1 cellular context compared by ENCODE assay signal in the genomic region with DNA sequence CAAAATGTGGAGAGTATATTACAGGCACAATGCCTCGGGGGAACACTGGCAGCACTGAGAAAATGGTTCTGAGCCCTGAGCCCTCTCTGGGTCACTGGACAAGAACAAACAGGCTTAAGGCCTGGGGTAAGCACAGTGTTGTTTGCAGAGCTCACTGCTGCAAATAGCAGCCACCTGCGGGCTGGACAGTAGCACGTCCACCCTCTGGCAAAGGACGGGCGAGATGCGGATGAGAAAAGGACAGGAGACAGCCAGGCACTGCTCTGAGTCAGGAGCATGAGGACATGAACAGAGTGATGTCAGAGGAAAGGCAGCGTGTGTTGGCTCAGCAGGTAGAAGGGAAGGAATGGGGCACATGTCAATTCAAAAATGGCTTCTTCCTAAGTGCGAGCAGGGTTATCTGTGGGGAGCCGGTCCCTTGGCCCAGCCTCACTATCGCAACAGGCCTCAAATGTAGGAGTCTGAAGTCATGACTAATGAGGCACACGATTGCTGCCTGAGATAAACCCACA.
TF ChIP-seq lines count a peak whose summit lies in the region.

No MANE protein-coding gene starts in this region.

TF ChIP-seq in K562, 482 proteins besides CTCF, POLR2A, EP300 and RAD21 (continued from another document and continues in another):
- TF ChIP-seq, protein P1, sequence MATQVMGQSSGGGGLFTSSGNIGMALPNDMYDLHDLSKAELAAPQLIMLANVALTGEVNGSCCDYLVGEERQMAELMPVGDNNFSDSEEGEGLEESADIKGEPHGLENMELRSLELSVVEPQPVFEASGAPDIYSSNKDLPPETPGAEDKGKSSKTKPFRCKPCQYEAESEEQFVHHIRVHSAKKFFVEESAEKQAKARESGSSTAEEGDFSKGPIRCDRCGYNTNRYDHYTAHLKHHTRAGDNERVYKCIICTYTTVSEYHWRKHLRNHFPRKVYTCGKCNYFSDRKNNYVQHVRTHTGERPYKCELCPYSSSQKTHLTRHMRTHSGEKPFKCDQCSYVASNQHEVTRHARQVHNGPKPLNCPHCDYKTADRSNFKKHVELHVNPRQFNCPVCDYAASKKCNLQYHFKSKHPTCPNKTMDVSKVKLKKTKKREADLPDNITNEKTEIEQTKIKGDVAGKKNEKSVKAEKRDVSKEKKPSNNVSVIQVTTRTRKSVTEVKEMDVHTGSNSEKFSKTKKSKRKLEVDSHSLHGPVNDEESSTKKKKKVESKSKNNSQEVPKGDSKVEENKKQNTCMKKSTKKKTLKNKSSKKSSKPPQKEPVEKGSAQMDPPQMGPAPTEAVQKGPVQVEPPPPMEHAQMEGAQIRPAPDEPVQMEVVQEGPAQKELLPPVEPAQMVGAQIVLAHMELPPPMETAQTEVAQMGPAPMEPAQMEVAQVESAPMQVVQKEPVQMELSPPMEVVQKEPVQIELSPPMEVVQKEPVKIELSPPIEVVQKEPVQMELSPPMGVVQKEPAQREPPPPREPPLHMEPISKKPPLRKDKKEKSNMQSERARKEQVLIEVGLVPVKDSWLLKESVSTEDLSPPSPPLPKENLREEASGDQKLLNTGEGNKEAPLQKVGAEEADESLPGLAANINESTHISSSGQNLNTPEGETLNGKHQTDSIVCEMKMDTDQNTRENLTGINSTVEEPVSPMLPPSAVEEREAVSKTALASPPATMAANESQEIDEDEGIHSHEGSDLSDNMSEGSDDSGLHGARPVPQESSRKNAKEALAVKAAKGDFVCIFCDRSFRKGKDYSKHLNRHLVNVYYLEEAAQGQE (CRISPR knock-in tag; IDR thresholded peaks at IDR 0.05; ENCODE audit: low read depth), result no peak
- 0 out of 2 replicates have a peak, but pooled peaks have one; percentile 11 for TF ChIP-seq CEBPB (tag; IDR thresholded peaks at IDR 0.05)
- TF ChIP-seq PPARD (CRISPR knock-in tag; IDR thresholded peaks at IDR 0.05), result no peak
- TF ChIP-seq, protein P2, sequence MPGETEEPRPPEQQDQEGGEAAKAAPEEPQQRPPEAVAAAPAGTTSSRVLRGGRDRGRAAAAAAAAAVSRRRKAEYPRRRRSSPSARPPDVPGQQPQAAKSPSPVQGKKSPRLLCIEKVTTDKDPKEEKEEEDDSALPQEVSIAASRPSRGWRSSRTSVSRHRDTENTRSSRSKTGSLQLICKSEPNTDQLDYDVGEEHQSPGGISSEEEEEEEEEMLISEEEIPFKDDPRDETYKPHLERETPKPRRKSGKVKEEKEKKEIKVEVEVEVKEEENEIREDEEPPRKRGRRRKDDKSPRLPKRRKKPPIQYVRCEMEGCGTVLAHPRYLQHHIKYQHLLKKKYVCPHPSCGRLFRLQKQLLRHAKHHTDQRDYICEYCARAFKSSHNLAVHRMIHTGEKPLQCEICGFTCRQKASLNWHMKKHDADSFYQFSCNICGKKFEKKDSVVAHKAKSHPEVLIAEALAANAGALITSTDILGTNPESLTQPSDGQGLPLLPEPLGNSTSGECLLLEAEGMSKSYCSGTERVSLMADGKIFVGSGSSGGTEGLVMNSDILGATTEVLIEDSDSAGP (CRISPR knock-in tag; IDR thresholded peaks at IDR 0.05), result no peak
- TF ChIP-seq BCOR (IDR thresholded peaks at IDR 0.05), result peak; percentile 29; the same call in 1 of the 2 replicates
- TF ChIP-seq CREM (IDR thresholded peaks at IDR 0.05; ENCODE audit: low read depth), result peak; percentile 79
- peak; percentile 50 to 93 (median 80) for TF ChIP-seq YY1 (IDR thresholded peaks at IDR 0.05; ENCODE audit: borderline replicate concordance in 1 of 3, control insufficient read depth in 1 of 3, extremely low read depth in 1 of 3, insufficient read depth in 3 of 3, insufficient read length in 1 of 3, insufficient replicate concordance in 2 of 3, low read depth in 1 of 3, low read length in 2 of 3)
- TF ChIP-seq, protein P3, sequence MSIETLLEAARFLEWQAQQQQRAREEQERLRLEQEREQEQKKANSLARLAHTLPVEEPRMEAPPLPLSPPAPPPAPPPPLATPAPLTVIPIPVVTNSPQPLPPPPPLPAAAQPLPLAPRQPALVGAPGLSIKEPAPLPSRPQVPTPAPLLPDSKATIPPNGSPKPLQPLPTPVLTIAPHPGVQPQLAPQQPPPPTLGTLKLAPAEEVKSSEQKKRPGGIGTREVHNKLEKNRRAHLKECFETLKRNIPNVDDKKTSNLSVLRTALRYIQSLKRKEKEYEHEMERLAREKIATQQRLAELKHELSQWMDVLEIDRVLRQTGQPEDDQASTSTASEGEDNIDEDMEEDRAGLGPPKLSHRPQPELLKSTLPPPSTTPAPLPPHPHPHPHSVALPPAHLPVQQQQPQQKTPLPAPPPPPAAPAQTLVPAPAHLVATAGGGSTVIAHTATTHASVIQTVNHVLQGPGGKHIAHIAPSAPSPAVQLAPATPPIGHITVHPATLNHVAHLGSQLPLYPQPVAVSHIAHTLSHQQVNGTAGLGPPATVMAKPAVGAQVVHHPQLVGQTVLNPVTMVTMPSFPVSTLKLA (conservative IDR thresholded peaks at IDR 0.05), result peak; percentile 29 to 61; a peak in 2 of 4 replicates
- TF ChIP-seq, protein P4, sequence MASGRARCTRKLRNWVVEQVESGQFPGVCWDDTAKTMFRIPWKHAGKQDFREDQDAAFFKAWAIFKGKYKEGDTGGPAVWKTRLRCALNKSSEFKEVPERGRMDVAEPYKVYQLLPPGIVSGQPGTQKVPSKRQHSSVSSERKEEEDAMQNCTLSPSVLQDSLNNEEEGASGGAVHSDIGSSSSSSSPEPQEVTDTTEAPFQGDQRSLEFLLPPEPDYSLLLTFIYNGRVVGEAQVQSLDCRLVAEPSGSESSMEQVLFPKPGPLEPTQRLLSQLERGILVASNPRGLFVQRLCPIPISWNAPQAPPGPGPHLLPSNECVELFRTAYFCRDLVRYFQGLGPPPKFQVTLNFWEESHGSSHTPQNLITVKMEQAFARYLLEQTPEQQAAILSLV (tag; IDR thresholded peaks at IDR 0.05), result peak; percentile 88
- TF ChIP-seq ZNF668 (CRISPR knock-in tag; IDR thresholded peaks at IDR 0.05), result peak; percentile 76; the same call in 1 of the 2 replicates
- no peak for TF ChIP-seq SMAD1 (IDR thresholded peaks at IDR 0.05; ENCODE audit: low read depth, low read length, partially characterized antibody)
- TF ChIP-seq HDAC1 (IDR thresholded peaks at IDR 0.05), result peak in 1 of 2 experiments; percentile 75; a peak in 2 of 4 replicates
- peak; percentile 86 for TF ChIP-seq ATF7 (IDR thresholded peaks at IDR 0.05)
- TF ChIP-seq, protein P5, sequence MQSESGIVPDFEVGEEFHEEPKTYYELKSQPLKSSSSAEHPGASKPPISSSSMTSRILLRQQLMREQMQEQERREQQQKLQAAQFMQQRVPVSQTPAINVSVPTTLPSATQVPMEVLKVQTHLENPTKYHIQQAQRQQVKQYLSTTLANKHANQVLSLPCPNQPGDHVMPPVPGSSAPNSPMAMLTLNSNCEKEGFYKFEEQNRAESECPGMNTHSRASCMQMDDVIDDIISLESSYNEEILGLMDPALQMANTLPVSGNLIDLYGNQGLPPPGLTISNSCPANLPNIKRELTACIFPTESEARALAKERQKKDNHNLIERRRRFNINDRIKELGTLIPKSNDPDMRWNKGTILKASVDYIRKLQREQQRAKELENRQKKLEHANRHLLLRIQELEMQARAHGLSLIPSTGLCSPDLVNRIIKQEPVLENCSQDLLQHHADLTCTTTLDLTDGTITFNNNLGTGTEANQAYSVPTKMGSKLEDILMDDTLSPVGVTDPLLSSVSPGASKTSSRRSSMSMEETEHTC (IDR thresholded peaks at IDR 0.05), result peak; percentile 44; the same call in 1 of the 2 replicates
- TF ChIP-seq ZNF589 (CRISPR knock-in tag; IDR thresholded peaks at IDR 0.05; ENCODE audit: low read depth), result peak; percentile 63; the same call in 1 of the 2 replicates
- peak; percentile 54; the same call in 1 of the 2 replicates for TF ChIP-seq MTA1 (IDR thresholded peaks at IDR 0.05; ENCODE audit: borderline replicate concordance)
- peak; percentile 68; the same call in 1 of the 2 replicates for TF ChIP-seq CBX5 (IDR thresholded peaks at IDR 0.05; ENCODE audit: borderline replicate concordance, low read depth)
- no peak for TF ChIP-seq NCOA2 (IDR thresholded peaks at IDR 0.05; ENCODE audit: partially characterized antibody in 2 of 2)
- TF ChIP-seq, protein P6, sequence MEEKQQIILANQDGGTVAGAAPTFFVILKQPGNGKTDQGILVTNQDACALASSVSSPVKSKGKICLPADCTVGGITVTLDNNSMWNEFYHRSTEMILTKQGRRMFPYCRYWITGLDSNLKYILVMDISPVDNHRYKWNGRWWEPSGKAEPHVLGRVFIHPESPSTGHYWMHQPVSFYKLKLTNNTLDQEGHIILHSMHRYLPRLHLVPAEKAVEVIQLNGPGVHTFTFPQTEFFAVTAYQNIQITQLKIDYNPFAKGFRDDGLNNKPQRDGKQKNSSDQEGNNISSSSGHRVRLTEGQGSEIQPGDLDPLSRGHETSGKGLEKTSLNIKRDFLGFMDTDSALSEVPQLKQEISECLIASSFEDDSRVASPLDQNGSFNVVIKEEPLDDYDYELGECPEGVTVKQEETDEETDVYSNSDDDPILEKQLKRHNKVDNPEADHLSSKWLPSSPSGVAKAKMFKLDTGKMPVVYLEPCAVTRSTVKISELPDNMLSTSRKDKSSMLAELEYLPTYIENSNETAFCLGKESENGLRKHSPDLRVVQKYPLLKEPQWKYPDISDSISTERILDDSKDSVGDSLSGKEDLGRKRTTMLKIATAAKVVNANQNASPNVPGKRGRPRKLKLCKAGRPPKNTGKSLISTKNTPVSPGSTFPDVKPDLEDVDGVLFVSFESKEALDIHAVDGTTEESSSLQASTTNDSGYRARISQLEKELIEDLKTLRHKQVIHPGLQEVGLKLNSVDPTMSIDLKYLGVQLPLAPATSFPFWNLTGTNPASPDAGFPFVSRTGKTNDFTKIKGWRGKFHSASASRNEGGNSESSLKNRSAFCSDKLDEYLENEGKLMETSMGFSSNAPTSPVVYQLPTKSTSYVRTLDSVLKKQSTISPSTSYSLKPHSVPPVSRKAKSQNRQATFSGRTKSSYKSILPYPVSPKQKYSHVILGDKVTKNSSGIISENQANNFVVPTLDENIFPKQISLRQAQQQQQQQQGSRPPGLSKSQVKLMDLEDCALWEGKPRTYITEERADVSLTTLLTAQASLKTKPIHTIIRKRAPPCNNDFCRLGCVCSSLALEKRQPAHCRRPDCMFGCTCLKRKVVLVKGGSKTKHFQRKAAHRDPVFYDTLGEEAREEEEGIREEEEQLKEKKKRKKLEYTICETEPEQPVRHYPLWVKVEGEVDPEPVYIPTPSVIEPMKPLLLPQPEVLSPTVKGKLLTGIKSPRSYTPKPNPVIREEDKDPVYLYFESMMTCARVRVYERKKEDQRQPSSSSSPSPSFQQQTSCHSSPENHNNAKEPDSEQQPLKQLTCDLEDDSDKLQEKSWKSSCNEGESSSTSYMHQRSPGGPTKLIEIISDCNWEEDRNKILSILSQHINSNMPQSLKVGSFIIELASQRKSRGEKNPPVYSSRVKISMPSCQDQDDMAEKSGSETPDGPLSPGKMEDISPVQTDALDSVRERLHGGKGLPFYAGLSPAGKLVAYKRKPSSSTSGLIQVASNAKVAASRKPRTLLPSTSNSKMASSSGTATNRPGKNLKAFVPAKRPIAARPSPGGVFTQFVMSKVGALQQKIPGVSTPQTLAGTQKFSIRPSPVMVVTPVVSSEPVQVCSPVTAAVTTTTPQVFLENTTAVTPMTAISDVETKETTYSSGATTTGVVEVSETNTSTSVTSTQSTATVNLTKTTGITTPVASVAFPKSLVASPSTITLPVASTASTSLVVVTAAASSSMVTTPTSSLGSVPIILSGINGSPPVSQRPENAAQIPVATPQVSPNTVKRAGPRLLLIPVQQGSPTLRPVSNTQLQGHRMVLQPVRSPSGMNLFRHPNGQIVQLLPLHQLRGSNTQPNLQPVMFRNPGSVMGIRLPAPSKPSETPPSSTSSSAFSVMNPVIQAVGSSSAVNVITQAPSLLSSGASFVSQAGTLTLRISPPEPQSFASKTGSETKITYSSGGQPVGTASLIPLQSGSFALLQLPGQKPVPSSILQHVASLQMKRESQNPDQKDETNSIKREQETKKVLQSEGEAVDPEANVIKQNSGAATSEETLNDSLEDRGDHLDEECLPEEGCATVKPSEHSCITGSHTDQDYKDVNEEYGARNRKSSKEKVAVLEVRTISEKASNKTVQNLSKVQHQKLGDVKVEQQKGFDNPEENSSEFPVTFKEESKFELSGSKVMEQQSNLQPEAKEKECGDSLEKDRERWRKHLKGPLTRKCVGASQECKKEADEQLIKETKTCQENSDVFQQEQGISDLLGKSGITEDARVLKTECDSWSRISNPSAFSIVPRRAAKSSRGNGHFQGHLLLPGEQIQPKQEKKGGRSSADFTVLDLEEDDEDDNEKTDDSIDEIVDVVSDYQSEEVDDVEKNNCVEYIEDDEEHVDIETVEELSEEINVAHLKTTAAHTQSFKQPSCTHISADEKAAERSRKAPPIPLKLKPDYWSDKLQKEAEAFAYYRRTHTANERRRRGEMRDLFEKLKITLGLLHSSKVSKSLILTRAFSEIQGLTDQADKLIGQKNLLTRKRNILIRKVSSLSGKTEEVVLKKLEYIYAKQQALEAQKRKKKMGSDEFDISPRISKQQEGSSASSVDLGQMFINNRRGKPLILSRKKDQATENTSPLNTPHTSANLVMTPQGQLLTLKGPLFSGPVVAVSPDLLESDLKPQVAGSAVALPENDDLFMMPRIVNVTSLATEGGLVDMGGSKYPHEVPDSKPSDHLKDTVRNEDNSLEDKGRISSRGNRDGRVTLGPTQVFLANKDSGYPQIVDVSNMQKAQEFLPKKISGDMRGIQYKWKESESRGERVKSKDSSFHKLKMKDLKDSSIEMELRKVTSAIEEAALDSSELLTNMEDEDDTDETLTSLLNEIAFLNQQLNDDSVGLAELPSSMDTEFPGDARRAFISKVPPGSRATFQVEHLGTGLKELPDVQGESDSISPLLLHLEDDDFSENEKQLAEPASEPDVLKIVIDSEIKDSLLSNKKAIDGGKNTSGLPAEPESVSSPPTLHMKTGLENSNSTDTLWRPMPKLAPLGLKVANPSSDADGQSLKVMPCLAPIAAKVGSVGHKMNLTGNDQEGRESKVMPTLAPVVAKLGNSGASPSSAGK (IDR thresholded peaks at IDR 0.05), result peak; percentile 85
- TF ChIP-seq TCF3 (CRISPR knock-in tag; IDR thresholded peaks at IDR 0.05), result peak; percentile 74
- 0 out of 2 replicates have a peak, but pooled peaks have one; percentile 41 for TF ChIP-seq DNMT1 (IDR thresholded peaks at IDR 0.05)
- no peak for TF ChIP-seq ZNF3 (CRISPR knock-in tag; IDR thresholded peaks at IDR 0.05)
- TF ChIP-seq, protein P7, sequence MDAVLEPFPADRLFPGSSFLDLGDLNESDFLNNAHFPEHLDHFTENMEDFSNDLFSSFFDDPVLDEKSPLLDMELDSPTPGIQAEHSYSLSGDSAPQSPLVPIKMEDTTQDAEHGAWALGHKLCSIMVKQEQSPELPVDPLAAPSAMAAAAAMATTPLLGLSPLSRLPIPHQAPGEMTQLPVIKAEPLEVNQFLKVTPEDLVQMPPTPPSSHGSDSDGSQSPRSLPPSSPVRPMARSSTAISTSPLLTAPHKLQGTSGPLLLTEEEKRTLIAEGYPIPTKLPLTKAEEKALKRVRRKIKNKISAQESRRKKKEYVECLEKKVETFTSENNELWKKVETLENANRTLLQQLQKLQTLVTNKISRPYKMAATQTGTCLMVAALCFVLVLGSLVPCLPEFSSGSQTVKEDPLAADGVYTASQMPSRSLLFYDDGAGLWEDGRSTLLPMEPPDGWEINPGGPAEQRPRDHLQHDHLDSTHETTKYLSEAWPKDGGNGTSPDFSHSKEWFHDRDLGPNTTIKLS (IDR thresholded peaks at IDR 0.05; ENCODE audit: borderline replicate concordance, low read depth), result no peak
- no peak for TF ChIP-seq ZNF551 (CRISPR knock-in tag; IDR thresholded peaks at IDR 0.05)
- no peak for TF ChIP-seq MCM3 (IDR thresholded peaks at IDR 0.05)
- no peak for TF ChIP-seq SNRNP70 (optimal IDR thresholded peaks at IDR 0.05; ENCODE audit: low read depth, low read length)
- peak; percentile 71; the same call in 1 of the 2 replicates for TF ChIP-seq POLR2AphosphoS5 (IDR thresholded peaks at IDR 0.05; ENCODE audit: control insufficient read depth, insufficient read depth, low read depth, low read length)
